Comparison of ENCODE assay signal across 6 cellular contexts in the genomic region with DNA sequence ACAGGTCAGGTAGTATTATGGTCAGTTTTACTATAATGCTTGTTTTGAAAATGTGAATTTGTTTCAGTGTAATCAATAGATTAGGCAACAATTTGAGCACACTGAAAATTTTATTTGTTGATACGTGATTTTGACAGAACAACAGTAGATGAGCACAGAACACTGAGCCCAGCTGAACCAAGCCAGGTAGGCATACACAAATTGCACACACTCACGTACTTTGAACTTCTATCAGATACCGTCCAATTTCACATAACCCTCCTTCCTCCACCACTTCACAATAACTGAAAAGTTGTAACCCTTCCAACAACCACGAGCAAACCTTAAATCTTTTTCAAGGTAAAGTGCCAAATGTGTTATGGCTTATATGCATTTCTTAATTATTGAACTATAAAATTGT.
"Had no signal": no experiment of that assay in that cellular context is flagged by ENCODE, and none has a peak within 500 bp of the region (broad histone marks: within the 10 kb centered on the region; RNA-seq: fewer than 3 reads in every experiment).

No MANE protein-coding gene starts in this region.

- H3K4me2 ChIP-seq: GM23338 had no signal

- ATAC-seq: GM23338 had no signal

- H3K4me3 ChIP-seq: GM23338 had no signal

- H2AFZ ChIP-seq: GM23338 had no signal

- FAIRE-seq: H1, H54, HTR-8/SVneo had no signal

- DNase-seq: H9, HCEC 1CT had no signal
